ENCODE assay signal across 8 cellular contexts in genomic region chr3:48759531-48759930, GRCh38. TPM values are rescaled to one million over a fixed set of nuclear protein-coding genes. Genes with fewer than 3 reads are reported as not detected.
DNase-seq lines count a peak whose midpoint lies in the region; ATAC-seq and TF ChIP-seq lines count a peak whose summit lies in the region.
"Not testable (repeated sequence)": the region's sequence is repeated elsewhere in the genome, so short reads cannot be mapped to it uniquely, and the experiment has no call there.

No MANE protein-coding gene starts in this region.

- H3K36me3 ChIP-seq in hepatocyte (replicated peaks; ENCODE audit: insufficient read depth, low read depth); trophoblast cell (ENCODE audit: control insufficient read depth in 1 of 2, insufficient read depth in 2 of 2, low read length in 2 of 2): not testable (repeated sequence)
- H3K36me3 ChIP-seq in left lung: peaks cover 0 to 68% of the 10 kb centered on the region in 2 donors
- peaks cover 66% of the 10 kb centered on the region for H3K36me3 ChIP-seq in upper lobe of right lung

- not testable (repeated sequence) for H2AK5ac ChIP-seq in trophoblast cell (ENCODE audit: low read length)

- H2BK12ac ChIP-seq in trophoblast cell (ENCODE audit: low read length): not testable (repeated sequence)

- not testable (repeated sequence) for H2AFZ ChIP-seq in hepatocyte; trophoblast cell (ENCODE audit: insufficient read depth, low read length, poor library complexity)

- intact Hi-C loops in left lung (cut with DNase I); upper lobe of right lung (cut with DNase I): not testable (repeated sequence)

- H3K9me3 ChIP-seq in hepatocyte (ENCODE audit: low read depth); left lung; trophoblast cell (ENCODE audit: insufficient read depth, low read depth, low read length); upper lobe of right lung: not testable (repeated sequence)

- not testable (repeated sequence) for H3K9me2 ChIP-seq in hepatocyte (replicated peaks; ENCODE audit: insufficient read depth)

- not testable (repeated sequence) for TF ChIP-seq CTCF in LNCaP clone FGC (IDR thresholded peaks at IDR 0.05; ENCODE audit: control insufficient read depth, extremely low read depth, insufficient read depth); VCaP (conservative IDR thresholded peaks at IDR 0.05); choroid plexus epithelial cell (conservative IDR thresholded peaks at IDR 0.05; ENCODE audit: low read depth, low read length); hepatocyte (IDR thresholded peaks at IDR 0.05; ENCODE audit: poor library complexity); left lung (IDR thresholded peaks at IDR 0.05); upper lobe of right lung (IDR thresholded peaks at IDR 0.05)

- H3K4me1 ChIP-seq in hepatocyte (ENCODE audit: insufficient read depth); trophoblast cell (ENCODE audit: control insufficient read depth in 1 of 2, insufficient read depth in 2 of 2, low read length in 2 of 2); upper lobe of right lung: not testable (repeated sequence)
- peaks cover 0 to 10% of the 10 kb centered on the region in 2 donors for H3K4me1 ChIP-seq in left lung

- not testable (repeated sequence) for H2BK5ac ChIP-seq in trophoblast cell (ENCODE audit: low read depth, low read length, poor library complexity)

- H3K79me1 ChIP-seq in trophoblast cell (ENCODE audit: low read length): not testable (repeated sequence)

- not testable (repeated sequence) for H3K9ac ChIP-seq in trophoblast cell (ENCODE audit: low read length)

- not testable (repeated sequence) for H4K12ac ChIP-seq in trophoblast cell (ENCODE audit: low read depth, low read length)

- H3K4me2 ChIP-seq in hepatocyte; trophoblast cell (ENCODE audit: low read length): not testable (repeated sequence)

- H3K18ac ChIP-seq in trophoblast cell (ENCODE audit: low read length): not testable (repeated sequence)

- not testable (repeated sequence) for H3K4ac ChIP-seq in trophoblast cell (ENCODE audit: low read depth, low read length)

- ATAC-seq in left lung (peak; percentile 62), upper lobe of right lung (peak; percentile 60)

- not testable (repeated sequence) for H3K79me2 ChIP-seq in hepatocyte; trophoblast cell (ENCODE audit: control insufficient read depth, insufficient read depth, low read length, poor library complexity)

- 76% methylated on average over 6 of the region's 6 CpGs for WGBS in hepatocyte (ENCODE audit: low lambda C conversion rate, missing lambda C conversion rate)
- no CpG with 5 or more reads among the region's 6 CpGs for WGBS in trophoblast cell (ENCODE audit: extremely low coverage, insufficient coverage, insufficient read length)

- H4K20me1 ChIP-seq in hepatocyte (ENCODE audit: insufficient read depth, poor library complexity, severe bottlenecking): not testable (repeated sequence)

- H4K8ac ChIP-seq in trophoblast cell (ENCODE audit: low read depth, low read length): not testable (repeated sequence)

- H4K91ac ChIP-seq in trophoblast cell (ENCODE audit: low read depth, low read length): not testable (repeated sequence)

- H3K14ac ChIP-seq in trophoblast cell (ENCODE audit: low read length): not testable (repeated sequence)

- H3K4me3 ChIP-seq in LNCaP clone FGC (ENCODE audit: low read depth, low read length); choroid plexus epithelial cell (ENCODE audit: low read depth, low read length); hepatocyte; left lung; trophoblast cell (ENCODE audit: low read depth, low read length); upper lobe of right lung: not testable (repeated sequence)

- H3K27me3 ChIP-seq in hepatocyte; left lung; trophoblast cell (ENCODE audit: insufficient read depth, low read length); upper lobe of right lung: not testable (repeated sequence)

- not testable (repeated sequence) for H2BK120ac ChIP-seq in trophoblast cell (ENCODE audit: insufficient read depth, low read length, poor library complexity)

- H3K23ac ChIP-seq in trophoblast cell (ENCODE audit: low read length): not testable (repeated sequence)

- H3K27ac ChIP-seq in VCaP (peak overlapping the region; percentile 23; the same call in 1 of the 2 replicates), hepatocyte (peak overlapping the region; percentile 21)
- not testable (repeated sequence) for H3K27ac ChIP-seq in left lung; trophoblast cell (ENCODE audit: low read depth, low read length); upper lobe of right lung

- DNase-seq in LNCaP clone FGC (ENCODE audit: low read depth): peak; percentile 32
- peak; percentile 33 for DNase-seq in amniotic epithelial cell (ENCODE audit: low read depth)
- peak; percentile 56 for DNase-seq in choroid plexus epithelial cell (ENCODE audit: low read depth)
- DNase-seq in hepatocyte (ENCODE audit: low spot score): peak; percentile 13
- DNase-seq in left lung, upper lobe of right lung: not testable (repeated sequence)
- peak; percentile 87 to 92 for DNase-seq in trophoblast cell

RNA-seq across cellular contexts. Expression of gene IP6K2, which starts 42.5 kb away (rescaled TPM):
- 99.3 and 112 TPM in 2 replicates for total RNA-seq in hepatocyte
- polyA plus RNA-seq in hepatocyte: 155 and 169 TPM in 2 replicates
- total RNA-seq in left lung: 10 to 100 TPM; 58.6 to 74.5 TPM
- polyA plus RNA-seq in trophoblast cell (2013): 117 and 119 TPM in 2 replicates
- 44.2 TPM for total RNA-seq in upper lobe of right lung
